In the genomic region with DNA sequence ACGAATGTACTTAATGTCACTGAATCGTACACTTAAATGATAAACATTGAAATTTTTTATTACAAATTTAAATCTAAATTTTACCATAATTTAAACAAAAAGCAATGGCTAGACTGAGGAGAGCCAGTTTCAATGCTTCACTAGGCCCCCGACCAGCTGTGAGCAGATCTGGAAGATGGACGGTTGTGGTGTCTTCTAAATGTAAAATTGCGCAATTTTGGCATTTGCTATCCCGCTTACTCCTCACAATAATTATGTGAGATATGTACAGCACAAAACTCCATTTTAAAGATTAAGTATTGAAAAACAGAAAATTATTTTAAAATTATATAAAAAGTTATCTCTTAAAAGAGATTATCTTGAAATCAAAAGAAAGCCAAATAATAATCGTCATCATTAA, we compare ENCODE assay signal across 4 cellular contexts.
TF ChIP-seq lines count a peak whose summit lies in the region.
"Not testable (repeated sequence)": the region's sequence is repeated elsewhere in the genome, so short reads cannot be mapped to it uniquely, and the experiment has no call there.

No MANE protein-coding gene starts in this region.

TF ChIP-seq in A549, 52 proteins besides CTCF, POLR2A, EP300 and RAD21:
- TF ChIP-seq CEBPB (IDR thresholded peaks at IDR 0.05) = peak; percentile 54 to 77; a peak in 3 of 4 replicates

TF ChIP-seq in Ishikawa, 13 proteins besides CTCF, POLR2A, EP300 and RAD21:
- peak; percentile 48 for TF ChIP-seq CEBPB (IDR thresholded peaks at IDR 0.05)

TF ChIP-seq in K562, 482 proteins besides CTCF, POLR2A, EP300 and RAD21:
- TF ChIP-seq CEBPB (tag; IDR thresholded peaks at IDR 0.05) (peak; percentile 62), CEBPG (tag; conservative IDR thresholded peaks at IDR 0.05 in 1 of 2, IDR thresholded peaks at IDR 0.05 in 1 of 2) (peak; percentile 20 to 77; a peak in 2 of 4 replicates)
- TF ChIP-seq CEBPG (CRISPR knock-in tag; IDR thresholded peaks at IDR 0.05) = not testable (repeated sequence)

TF ChIP-seq in HepG2, 621 proteins besides CTCF, POLR2A, EP300 and RAD21:
- TF ChIP-seq CEBPB (IDR thresholded peaks at IDR 0.05; ENCODE audit: borderline replicate concordance, low read depth, low read length) = peak; percentile 22; the same call in 1 of the 2 replicates
